11 cellular contexts compared by ENCODE assay signal in genomic region chr15:89132611-89133242, GRCh38. TPM values are rescaled to one million over a fixed set of nuclear protein-coding genes. Genes with fewer than 3 reads are reported as not detected.
A peak's percentile ranks its signal among the peaks of the same experiment; 100 is the strongest.
DNase-seq lines count a peak whose midpoint lies in the region; ATAC-seq and TF ChIP-seq lines count a peak whose summit lies in the region.
"Had no signal": no experiment of that assay in that cellular context is flagged by ENCODE, and none has a peak within 500 bp of the region (broad histone marks: within the 10 kb centered on the region; RNA-seq: fewer than 3 reads in every experiment).

No MANE protein-coding gene starts in this region.

- no peak overlapping the region for H2AFZ ChIP-seq in parathyroid adenoma

- DNase-seq in Peyer's patch, result peak in 1 of 3 donors; percentile 53
- peak; percentile 75 for DNase-seq in glomerular endothelial cell (ENCODE audit: extremely low read depth, low read depth, low spot score)
- no peak for DNase-seq in HCEC 1CT
- DNase-seq: activated B cell treated with CpG ODN at 0.5 μM for 24 hours, mammary epithelial cell, NCI-H2107 had no signal

- no peak for ATAC-seq in HG02571 (IDR thresholded peaks at IDR 0.05; ENCODE audit: unreplicated experiment)
- no peak for ATAC-seq in GM18519 (IDR thresholded peaks at IDR 0.05; ENCODE audit: low FRiP score, unreplicated experiment)
- no peak for ATAC-seq in HG02852 (IDR thresholded peaks at IDR 0.05; ENCODE audit: unreplicated experiment)

- no peak overlapping the region for H3K4me2 ChIP-seq in parathyroid adenoma (ENCODE audit: low read length)

- H3K9me3 ChIP-seq in Peyer's patch (no peaks in the 10 kb centered on the region), parathyroid adenoma (ENCODE audit: control insufficient read depth, low read length) (no peaks in the 10 kb centered on the region)

- H3K4me1 ChIP-seq in Peyer's patch, result peaks cover 0 to 22% (median 0%) of the 10 kb centered on the region in 4 donors
- H3K4me1 ChIP-seq in parathyroid adenoma, result no peaks in the 10 kb centered on the region

- TF ChIP-seq CTCF in C4-2B (conservative IDR thresholded peaks at IDR 0.05), result no peak
- TF ChIP-seq CTCF in Peyer's patch (IDR thresholded peaks at IDR 0.05), result no peak
- TF ChIP-seq CTCF in parathyroid adenoma (IDR thresholded peaks at IDR 0.05), result no peak

- H3K27me3 ChIP-seq in Peyer's patch (no peaks in the 10 kb centered on the region), parathyroid adenoma (ENCODE audit: control insufficient read depth, insufficient read depth, low read length) (no peaks in the 10 kb centered on the region)

- no peaks in the 10 kb centered on the region for H3K79me2 ChIP-seq in parathyroid adenoma

- TF ChIP-seq POLR2A in Peyer's patch (IDR thresholded peaks at IDR 0.05), result no peak

- H3K4me3 ChIP-seq in Peyer's patch, result no peak overlapping the region
- H3K4me3 ChIP-seq in parathyroid adenoma (ENCODE audit: low read depth, low read length), result no peak overlapping the region

- H3K27ac ChIP-seq in C4-2B, result peak overlapping the region; percentile 100
- peak overlapping the region in 3 of 4 donors; percentile 8 to 61 (median 57) for H3K27ac ChIP-seq in Peyer's patch
- peak overlapping the region; percentile 63 for H3K27ac ChIP-seq in parathyroid adenoma

- H3K36me3 ChIP-seq in Peyer's patch (peaks cover 0 to 4% (median 0%) of the 10 kb centered on the region in 3 donors), parathyroid adenoma (ENCODE audit: control insufficient read depth, insufficient read depth, low read length) (no peaks in the 10 kb centered on the region)

- H3K9ac ChIP-seq in parathyroid adenoma, result no peak overlapping the region

RNA-seq across cellular contexts. Expression of gene ABHD2, which starts 44.5 kb away (rescaled TPM):
- total RNA-seq in Peyer's patch, result 100 to 1,000 TPM in 3 of 4 donors, 10 to 100 TPM in 1; 75.9 to 190 (median 121) TPM
- total RNA-seq in glomerular endothelial cell, result 34.6 and 47.3 TPM in 2 replicates
